Comparison of ENCODE assay signal across 12 cellular contexts in genomic region chr7:14999331-14999730, GRCh38.
"Had no signal": no experiment of that assay in that cellular context is flagged by ENCODE, and none has a peak within 500 bp of the region (broad histone marks: within the 10 kb centered on the region; RNA-seq: fewer than 3 reads in every experiment).

No MANE protein-coding gene starts in this region.

- H3K4me3 ChIP-seq: gastroesophageal sphincter, left ventricle myocardium inferior, tibial nerve had no signal

- H3K4me3 Mint-ChIP-seq: activated naive CD4-positive, alpha-beta T cell treated with anti-CD3 and anti-CD28 coated beads, Interleukin-2, amount 50 U/mL, for 24 hours; central memory CD8-positive, alpha-beta T cell; effector memory CD8-positive, alpha-beta T cell; neural crest cell; stimulated activated naive B cell treated with anti-CD40 and anti-IgM and Interleukin-4, amounts not matched to agents 10 μg/mL and 1 μg/mL and 100 μg/mL, for 72 hours had no signal

- H3K9me3 Mint-ChIP-seq: central memory CD8-positive, alpha-beta T cell; neural crest cell had no signal

- ATAC-seq: effector memory CD8-positive, alpha-beta T cell; gastroesophageal sphincter; stimulated activated naive B cell treated with anti-CD40 and anti-IgM and Interleukin-4, amounts not matched to agents 10 μg/mL and 1 μg/mL and 100 μg/mL, for 72 hours had no signal

- H3K27me3 Mint-ChIP-seq: activated naive CD4-positive, alpha-beta T cell treated with anti-CD3 and anti-CD28 coated beads, Interleukin-2, amount 50 U/mL, for 24 hours; central memory CD8-positive, alpha-beta T cell; effector memory CD8-positive, alpha-beta T cell; stimulated activated naive B cell treated with anti-CD40 and anti-IgM and Interleukin-4, amounts not matched to agents 10 μg/mL and 1 μg/mL and 100 μg/mL, for 72 hours had no signal

- H3K4me1 Mint-ChIP-seq: activated naive CD4-positive, alpha-beta T cell treated with anti-CD3 and anti-CD28 coated beads, Interleukin-2, amount 50 U/mL, for 24 hours; central memory CD8-positive, alpha-beta T cell; neural crest cell; stimulated activated naive B cell treated with anti-CD40 and anti-IgM and Interleukin-4, amounts not matched to agents 10 μg/mL and 1 μg/mL and 100 μg/mL, for 72 hours had no signal

- DNase-seq: activated CD4-positive, alpha-beta T cell treated with anti-CD3 and anti-CD28 coated beads, Interleukin-2, amount 50 U/mL, for 1 hour; activated T-cell treated with anti-CD3 and anti-CD28 coated beads for 4 hours; cortex of kidney; effector memory CD8-positive, alpha-beta T cell; left ventricle myocardium inferior; mesendoderm; stimulated activated naive B cell treated with anti-CD40 and anti-IgM and Interleukin-4, amounts not matched to agents 10 μg/mL and 1 μg/mL and 100 μg/mL, for 72 hours had no signal

- H3K36me3 ChIP-seq: gastroesophageal sphincter, left ventricle myocardium inferior, tibial nerve had no signal

- H3K9me3 ChIP-seq: gastroesophageal sphincter, left ventricle myocardium inferior, tibial nerve had no signal

- H3K27ac Mint-ChIP-seq: activated naive CD4-positive, alpha-beta T cell treated with anti-CD3 and anti-CD28 coated beads, Interleukin-2, amount 50 U/mL, for 24 hours; effector memory CD8-positive, alpha-beta T cell; stimulated activated naive B cell treated with anti-CD40 and anti-IgM and Interleukin-4, amounts not matched to agents 10 μg/mL and 1 μg/mL and 100 μg/mL, for 72 hours had no signal

- H3K27me3 ChIP-seq: gastroesophageal sphincter, tibial nerve had no signal

- H3K4me1 ChIP-seq: gastroesophageal sphincter, left ventricle myocardium inferior, tibial nerve had no signal

- H3K36me3 Mint-ChIP-seq: activated naive CD4-positive, alpha-beta T cell treated with anti-CD3 and anti-CD28 coated beads, Interleukin-2, amount 50 U/mL, for 24 hours; stimulated activated naive B cell treated with anti-CD40 and anti-IgM and Interleukin-4, amounts not matched to agents 10 μg/mL and 1 μg/mL and 100 μg/mL, for 72 hours had no signal
